Comparison of ENCODE assay signal across 32 cellular contexts in the genomic region with DNA sequence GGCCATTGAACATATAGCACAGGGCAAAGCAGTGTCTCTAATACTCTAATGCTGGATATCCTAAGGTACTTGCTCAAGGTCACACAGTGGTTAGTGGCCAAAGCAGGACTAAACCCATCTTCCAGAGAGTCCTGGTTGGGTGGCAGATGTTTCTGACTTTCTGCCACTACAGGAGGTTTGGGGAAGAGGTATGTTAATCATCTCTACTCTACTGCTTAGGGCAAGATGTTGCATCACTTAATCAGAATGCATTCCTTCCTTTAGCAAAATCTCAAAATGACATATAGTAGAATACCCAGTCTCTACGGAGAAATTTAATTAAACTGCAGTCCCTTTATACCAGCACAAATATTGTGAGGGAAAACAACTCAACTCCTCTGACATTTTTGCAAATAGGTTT.
"Had no signal": no experiment of that assay in that cellular context is flagged by ENCODE, and none has a peak within 500 bp of the region (broad histone marks: within the 10 kb centered on the region; RNA-seq: fewer than 3 reads in every experiment).

No MANE protein-coding gene starts in this region.

- ATAC-seq: activated CD4-positive, CD25-positive, alpha-beta regulatory T cell treated with anti-CD3 and anti-CD28 coated beads, Interleukin-2, amount 50 U/mL, for 24 hours; activated CD8-positive, alpha-beta T cell treated with anti-CD3 and anti-CD28 coated beads for 36 hours; activated naive CD8-positive, alpha-beta T cell treated with anti-CD3 and anti-CD28 coated beads, Interleukin-2, amount 50 U/mL, for 24 hours; esophagus mucosa; foreskin keratinocyte; gastrocnemius medialis; heart right ventricle; T-helper 17 cell had no signal

- H3K79me2 ChIP-seq: hepatocyte had no signal

- H3K9me3 ChIP-seq: adrenal gland, ascending aorta, breast epithelium, colonic mucosa, gastrocnemius medialis had no signal

- DNase-seq: activated B cell treated with CpG ODN at 0.5 μM for 24 hours; activated CD4-positive, alpha-beta T cell treated with anti-CD3 and anti-CD28 coated beads for 48 hours; activated CD4-positive, alpha-beta T cell treated with anti-CD3 and anti-CD28 coated beads, Interleukin-2, amount 50 U/mL, for 1 hour; activated CD4-positive, alpha-beta T cell treated with anti-CD3 and anti-CD28 coated beads, Interleukin-2, amount 50 U/mL, for 48 hours; activated CD8-positive, alpha-beta memory T cell treated with anti-CD3 and anti-CD28 coated beads for 24 hours; activated CD8-positive, alpha-beta memory T cell treated with anti-CD3 and anti-CD28 coated beads, Interleukin-2, amount 50 U/mL, for 4 hours; activated CD8-positive, alpha-beta T cell treated with anti-CD3 and anti-CD28 coated beads for 36 hours; activated effector memory CD4-positive, alpha-beta T cell treated with anti-CD3 and anti-CD28 coated beads, Interleukin-2, amount 50 U/mL, for 16 hours; activated naive CD4-positive, alpha-beta T cell treated with anti-CD3 and anti-CD28 coated beads for 36 hours; activated naive CD8-positive, alpha-beta T cell treated with anti-CD3 and anti-CD28 coated beads for 36 hours; activated naive CD8-positive, alpha-beta T cell treated with anti-CD3 and anti-CD28 coated beads, Interleukin-2, amount 50 U/mL, for 24 hours; activated T-cell treated with anti-CD3 and anti-CD28 coated beads, Interleukin-2, amount 50 U/mL, for 1 hour; activated T-cell treated with anti-CD3 and anti-CD28 coated beads, Interleukin-2, amount 50 U/mL, for 48 hours; adrenal gland; central memory CD4-positive, alpha-beta T cell; cerebellar nuclear complex; colonic mucosa; effector CD8-positive, alpha-beta T cell; gastrocnemius medialis; heart right ventricle; T-helper 17 cell; T1000; WERI-Rb-1 had no signal

- H3K27me3 ChIP-seq: adrenal gland, ascending aorta, breast epithelium, cardiac muscle cell, colonic mucosa, gastrocnemius medialis, heart right ventricle, hepatocyte had no signal

- FAIRE-seq: endometrium, endothelial cell of umbilical vein had no signal

- H3K4me2 ChIP-seq: hepatocyte had no signal

- H3K36me3 ChIP-seq: adrenal gland, ascending aorta, breast epithelium, cardiac muscle cell, colonic mucosa, gastrocnemius medialis, heart right ventricle, WERI-Rb-1 had no signal

- H2AFZ ChIP-seq: hepatocyte had no signal

- H3K4me1 ChIP-seq: adrenal gland, ascending aorta, breast epithelium, colonic mucosa, foreskin keratinocyte, gastrocnemius medialis, heart right ventricle had no signal

- H3K27ac ChIP-seq: adrenal gland, ascending aorta, breast epithelium, cardiac muscle cell, colonic mucosa, foreskin keratinocyte, gastrocnemius medialis, heart right ventricle, hepatocyte, WERI-Rb-1 had no signal

- H3K4me3 ChIP-seq: adrenal gland, ascending aorta, breast epithelium, cardiac muscle cell, colonic mucosa, gastrocnemius medialis, heart right ventricle, hepatocyte had no signal
